ENCODE assay signal across 8 cellular contexts in the genomic region with DNA sequence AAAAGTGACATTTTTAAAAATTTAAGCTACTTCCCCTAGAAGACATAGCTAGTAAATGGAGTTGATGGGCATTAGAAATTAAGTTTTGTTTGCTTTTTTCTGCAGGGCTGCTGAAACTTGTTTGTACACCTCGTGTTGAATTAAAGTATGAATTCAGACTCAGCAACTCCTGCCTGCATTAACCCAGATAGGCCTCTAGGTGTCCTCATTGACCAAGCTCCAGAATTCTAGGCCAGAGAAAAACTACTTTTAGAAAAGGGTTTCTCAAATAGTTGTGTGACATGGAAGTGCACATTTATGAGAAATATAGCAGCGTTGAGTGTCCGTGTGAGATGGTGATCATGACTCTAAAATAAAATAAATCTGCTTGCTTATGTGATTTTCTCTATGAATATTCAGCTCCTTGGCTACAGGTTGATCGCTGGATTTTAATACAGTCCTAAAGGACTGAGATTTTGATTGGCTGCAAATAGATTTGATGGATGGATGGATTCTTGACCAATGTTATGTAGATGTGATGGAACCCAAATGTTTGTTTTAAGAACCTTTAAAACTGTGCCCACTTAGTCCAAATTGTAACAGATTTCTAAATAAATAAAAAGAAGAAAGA. TPM values are rescaled to one million over a fixed set of nuclear protein-coding genes. Genes with fewer than 3 reads are reported as not detected.
DNase-seq lines count a peak whose midpoint lies in the region; ATAC-seq, FAIRE-seq and TF ChIP-seq lines count a peak whose summit lies in the region.

No MANE protein-coding gene starts in this region.

- H3K27me3 ChIP-seq in fibroblast of lung (ENCODE audit: control insufficient read depth, insufficient read depth, low read length), result no peaks in the 10 kb centered on the region

- DNase-seq in COLO829 (ENCODE audit: low spot score) (peak; percentile 88), GM19239 (ENCODE audit: insufficient read length, low spot score) (peak; percentile 28), NCI-H1092 (lab: John Stamatoyannopoulos, UW) (peak; percentile 1), fibroblast of lung (ENCODE audit: low read depth in 2 of 2) (peak; percentile 29 to 71), nephron progenitor cell (peak; percentile 25)
- DNase-seq in activated CD4-positive, alpha-beta T cell treated with anti-CD3 and anti-CD28 coated beads for 4 hours, result peak; percentile 29 to 42

- H3K79me2 ChIP-seq in fibroblast of lung (ENCODE audit: control insufficient read depth, insufficient read depth, low read length), result no peaks in the 10 kb centered on the region

- no peaks in the 10 kb centered on the region for H3K36me3 ChIP-seq in fibroblast of lung (ENCODE audit: control insufficient read depth, insufficient read depth, low read length)

- no peaks in the 10 kb centered on the region for H3K9me3 Mint-ChIP-seq in nephron progenitor cell

- H3K4me1 Mint-ChIP-seq in nephron progenitor cell, result peaks cover 14% of the 10 kb centered on the region

- peak; percentile 96 for FAIRE-seq in GM19239 (lab: Jason Lieb, UNC)

- H3K4me3 Mint-ChIP-seq in nephron progenitor cell, result no peak overlapping the region

- no peaks in the 10 kb centered on the region for H3K27me3 Mint-ChIP-seq in nephron progenitor cell (ENCODE audit: low read depth, poor library complexity)

- peak; percentile 96 to 97 for TF ChIP-seq CTCF in fibroblast of lung (conservative IDR thresholded peaks at IDR 0.05 in 1 of 2, IDR thresholded peaks at IDR 0.05 in 1 of 2; ENCODE audit: low read depth in 1 of 2, low read length in 2 of 2)
- TF ChIP-seq CTCF in nephron progenitor cell (IDR thresholded peaks at IDR 0.05), result peak; percentile 94

- no peaks in the 10 kb centered on the region for H3K36me3 Mint-ChIP-seq in nephron progenitor cell (ENCODE audit: low read depth)

- no peak overlapping the region for H3K27ac Mint-ChIP-seq in nephron progenitor cell

- H3K4me1 ChIP-seq in fibroblast of lung (ENCODE audit: control insufficient read depth, extremely low read depth, insufficient read depth, low read length), result no peaks in the 10 kb centered on the region

- H4K20me1 ChIP-seq in fibroblast of lung (ENCODE audit: control insufficient read depth, extremely low read depth, insufficient read depth, low read length), result no peaks in the 10 kb centered on the region

- no peak overlapping the region for H2AFZ ChIP-seq in fibroblast of lung (ENCODE audit: low read length)

- no peak for ATAC-seq in HG02852 (IDR thresholded peaks at IDR 0.05; ENCODE audit: unreplicated experiment)
- ATAC-seq in GM18498 (IDR thresholded peaks at IDR 0.05; ENCODE audit: unreplicated experiment), result no peak

- no peaks in the 10 kb centered on the region for H3K9me3 ChIP-seq in fibroblast of lung (ENCODE audit: control insufficient read depth, insufficient read depth, low read depth, low read length)

- no peak overlapping the region for H3K4me2 ChIP-seq in fibroblast of lung (ENCODE audit: extremely low read depth, insufficient read depth, low read length)

- no peak overlapping the region for H3K4me3 ChIP-seq in fibroblast of lung (replicated peaks in 1 of 4; ENCODE audit: control extremely low read depth in 1 of 4, insufficient read depth in 1 of 4, low read depth in 3 of 4, low read length in 4 of 4)

- no peak overlapping the region for H3K9ac ChIP-seq in fibroblast of lung (ENCODE audit: insufficient read depth, low read length)

- H3K27ac ChIP-seq in fibroblast of lung (ENCODE audit: insufficient read depth, low read length), result no peak overlapping the region

RNA-seq across cellular contexts. Expression of gene LMOD3, which starts 39.3 kb away (rescaled TPM):
- 0.51 and 4.0 TPM in 2 replicates for total RNA-seq in fibroblast of lung
- polyA plus RNA-seq in fibroblast of lung, result 0.20 TPM in 2 replicates
- polyA plus RNA-seq in fibroblast of lung (2012), result 0.30 and 0.42 TPM in 2 replicates
- not detected in 2 replicates for polyA minus RNA-seq in fibroblast of lung (ENCODE audit: low replicate concordance)

Comparison
In these comparisons a context has a peak if more than half of its experiments do, and no peak if none do; other contexts are left out.
1. DNase-seq: peak in every context shown above with its lines; median percentile 88 in COLO829; 50 in fibroblast of lung; 36 in activated CD4-positive, alpha-beta T cell treated with anti-CD3 and anti-CD28 coated beads for 4 hours; 28 in GM19239; 25 in nephron progenitor cell; 1 in NCI-H1092.